8 cellular contexts compared by ENCODE assay signal in genomic region chr5:171418316-171418981, GRCh38. TPM values are rescaled to one million over a fixed set of nuclear protein-coding genes. Genes with fewer than 3 reads are reported as not detected.
DNase-seq lines count a peak whose midpoint lies in the region; ATAC-seq and TF ChIP-seq lines count a peak whose summit lies in the region.

No MANE protein-coding gene starts in this region.

- TF ChIP-seq CTCF in HL-60 (IDR thresholded peaks at IDR 0.05; ENCODE audit: insufficient read depth, low read length) (peak; percentile 76), Peyer's patch (IDR thresholded peaks at IDR 0.05) (peak; percentile 67 to 90 (median 86)), type B pancreatic cell (conservative IDR thresholded peaks at IDR 0.05) (peak; percentile 94)

- no peaks in the 10 kb centered on the region for H3K9me3 Mint-ChIP-seq in activated naive CD4-positive, alpha-beta T cell treated with anti-CD3 and anti-CD28 coated beads, Interleukin-2, amount 10 ng/mL, durations not matched to agents 7 days and 5 days
- no peaks in the 10 kb centered on the region for H3K9me3 Mint-ChIP-seq in type B pancreatic cell

- CTCF ChIA-PET in activated naive CD4-positive, alpha-beta T cell treated with anti-CD3 and anti-CD28 coated beads, Interleukin-2, amount 10 ng/mL, durations not matched to agents 7 days and 5 days (lab: Charles Lee) = interaction anchor here (0.7 to 1.7 kb wide), 16 partner anchors 8 to 493 kb away, joined by 3 to 15 read pairs (median 4); no protein-coding TSS in a partner anchor

- H2AFZ ChIP-seq in neuron (ENCODE audit: low read depth, low read length) = no peak overlapping the region

- peaks cover 2% of the 10 kb centered on the region for H3K36me3 Mint-ChIP-seq in activated naive CD4-positive, alpha-beta T cell treated with anti-CD3 and anti-CD28 coated beads, Interleukin-2, amount 10 ng/mL, durations not matched to agents 7 days and 5 days
- peaks cover 4% of the 10 kb centered on the region for H3K36me3 Mint-ChIP-seq in type B pancreatic cell

- ATAC-seq in GM19455 (IDR thresholded peaks at IDR 0.05; ENCODE audit: unreplicated experiment) = peak; percentile 73

- H3K36me3 ChIP-seq in Peyer's patch (no peaks in the 10 kb centered on the region), neuron (ENCODE audit: insufficient read depth, low read length) (peaks cover 2% of the 10 kb centered on the region)

- H3K4me1 ChIP-seq in Peyer's patch (peaks cover 0 to 32% (median 16%) of the 10 kb centered on the region in 4 donors), neuron (ENCODE audit: insufficient read depth, low read length) (peaks cover 13% of the 10 kb centered on the region)

- no peak for TF ChIP-seq POLR2A in Peyer's patch (IDR thresholded peaks at IDR 0.05)

- H3K9me3 ChIP-seq in Peyer's patch (no peaks in the 10 kb centered on the region), neuron (ENCODE audit: low read length) (no peaks in the 10 kb centered on the region)

- H3K4me3 ChIP-seq in HL-60 (replicated peaks; ENCODE audit: insufficient read depth, low read length) (no peak overlapping the region), Peyer's patch (peak overlapping the region; percentile 25 to 61 (median 54)), neuron (ENCODE audit: low read length) (peak overlapping the region; percentile 50)

- H3K27ac ChIP-seq in HL-60 (replicated peaks) (no peak overlapping the region), Peyer's patch (no peak overlapping the region)

- H3K27ac Mint-ChIP-seq in activated naive CD4-positive, alpha-beta T cell treated with anti-CD3 and anti-CD28 coated beads, Interleukin-2, amount 10 ng/mL, durations not matched to agents 7 days and 5 days = no peak overlapping the region
- H3K27ac Mint-ChIP-seq in type B pancreatic cell = peak overlapping the region; percentile 74

- H3K27me3 ChIP-seq in HL-60 (ENCODE audit: insufficient read depth, poor library complexity, severe bottlenecking) (peaks cover 18% of the 10 kb centered on the region), Peyer's patch (no peaks in the 10 kb centered on the region), neuron (ENCODE audit: insufficient read depth, low read length) (peaks cover 2% of the 10 kb centered on the region)

- peaks cover 45% of the 10 kb centered on the region for H3K27me3 Mint-ChIP-seq in activated naive CD4-positive, alpha-beta T cell treated with anti-CD3 and anti-CD28 coated beads, Interleukin-2, amount 10 ng/mL, durations not matched to agents 7 days and 5 days
- peaks cover 24% of the 10 kb centered on the region for H3K27me3 Mint-ChIP-seq in type B pancreatic cell

- H3K4me1 Mint-ChIP-seq in activated naive CD4-positive, alpha-beta T cell treated with anti-CD3 and anti-CD28 coated beads, Interleukin-2, amount 10 ng/mL, durations not matched to agents 7 days and 5 days = peaks cover 14% of the 10 kb centered on the region
- peaks cover 11% of the 10 kb centered on the region for H3K4me1 Mint-ChIP-seq in type B pancreatic cell (ENCODE audit: unreplicated experiment)

- peak overlapping the region; percentile 68 for H3K4me3 Mint-ChIP-seq in activated naive CD4-positive, alpha-beta T cell treated with anti-CD3 and anti-CD28 coated beads, Interleukin-2, amount 10 ng/mL, durations not matched to agents 7 days and 5 days
- peak overlapping the region; percentile 85 for H3K4me3 Mint-ChIP-seq in type B pancreatic cell

- DNase-seq in COR-L47 (lab: John Stamatoyannopoulos, UW) = peak; percentile 28
- DNase-seq in HL-60 (ENCODE audit: low read depth in 1 of 2, low spot score in 1 of 2) = peak in 1 of 2 experiments; percentile 61
- DNase-seq in Peyer's patch = peak; percentile 45 to 85 (median 79)
- DNase-seq in activated naive CD4-positive, alpha-beta T cell treated with anti-CD3 and anti-CD28 coated beads, Interleukin-2, amount 10 ng/mL, durations not matched to agents 7 days and 5 days = peak; percentile 68
- DNase-seq in germinal center (ENCODE audit: low spot score) = peak; percentile 79
- DNase-seq in type B pancreatic cell (ENCODE audit: extremely low spot score, unreplicated experiment) = peak; percentile 89

RNA-seq across cellular contexts. Expression of gene FGF18, which starts 1.0 kb away (rescaled TPM):
- under 1 TPM in 1 of 4 donors, not detected in 3; 0.53 TPM for total RNA-seq in Peyer's patch
- 1.7 and 3.2 TPM in 2 replicates for total RNA-seq in type B pancreatic cell (ENCODE audit: low replicate concordance)

RNA-seq across cellular contexts. Expression of gene NPM1, which starts 30.8 kb away (rescaled TPM):
- 100 to 1,000 TPM; 167 to 468 (median 197) TPM for total RNA-seq in Peyer's patch
- total RNA-seq in type B pancreatic cell (ENCODE audit: low replicate concordance) = 1,253 and 1,650 TPM in 2 replicates
